ENCODE assay signal across 8 cellular contexts in genomic region chr5:150487199-150488061, GRCh38. TPM values are rescaled to one million over a fixed set of nuclear protein-coding genes. Genes with fewer than 3 reads are reported as not detected.
DNase-seq lines count a peak whose midpoint lies in the region; FAIRE-seq and TF ChIP-seq lines count a peak whose summit lies in the region.

No MANE protein-coding gene starts in this region.

- H3K27me3 Mint-ChIP-seq in activated T-cell treated with anti-CD3 and anti-CD28 coated beads, Interleukin-2, amount 50 U/mL, for 24 hours: peaks cover 14% of the 10 kb centered on the region
- H3K27me3 Mint-ChIP-seq in astrocyte (ENCODE audit: low read depth, unreplicated experiment): no peaks in the 10 kb centered on the region

- no peak for TF ChIP-seq CTCF in astrocyte (IDR thresholded peaks at IDR 0.05; ENCODE audit: insufficient read depth, low read depth, low read length)

- H3K4me1 Mint-ChIP-seq in activated T-cell treated with anti-CD3 and anti-CD28 coated beads, Interleukin-2, amount 50 U/mL, for 24 hours (ENCODE audit: low read depth): peaks cover 11% of the 10 kb centered on the region
- H3K4me1 Mint-ChIP-seq in astrocyte (ENCODE audit: low read depth, unreplicated experiment): peaks cover 63% of the 10 kb centered on the region

- peaks cover 54% of the 10 kb centered on the region for H4K20me1 ChIP-seq in astrocyte (ENCODE audit: insufficient read depth, low read length)

- DNase-seq in activated T-cell treated with anti-CD3 and anti-CD28 coated beads, Interleukin-2, amount 50 U/mL, for 24 hours: no peak
- DNase-seq in activated T-cell treated with anti-CD3 and anti-CD28 coated beads for 4 hours (no peak), NCI-H446 treated with DMSO at 0.1 percent for 48 hours (lab: John Stamatoyannopoulos, UW) (peak; percentile 27), astrocyte (ENCODE audit: low read depth) (no peak), skeletal muscle cell (ENCODE audit: low read depth) (no peak), NCI-H1436 (lab: John Stamatoyannopoulos, UW) (no peak), NCI-H1048 (lab: John Stamatoyannopoulos, UW) (no peak)

- peak overlapping the region; percentile 96 for H3K4me2 ChIP-seq in astrocyte (ENCODE audit: low read length)

- H3K27me3 ChIP-seq in astrocyte (ENCODE audit: insufficient read depth, low read length) (no peaks in the 10 kb centered on the region), iPS-15b (ENCODE audit: control insufficient read depth, insufficient read depth, low read length) (no peaks in the 10 kb centered on the region)

- no peaks in the 10 kb centered on the region for H3K9me3 Mint-ChIP-seq in activated T-cell treated with anti-CD3 and anti-CD28 coated beads, Interleukin-2, amount 50 U/mL, for 24 hours
- H3K9me3 Mint-ChIP-seq in astrocyte (ENCODE audit: unreplicated experiment): no peaks in the 10 kb centered on the region

- H3K4me1 ChIP-seq in astrocyte (ENCODE audit: insufficient read depth, low read length) (peaks cover 62% of the 10 kb centered on the region), iPS-15b (ENCODE audit: control insufficient read depth, insufficient read depth, low read length) (peaks cover 39% of the 10 kb centered on the region)

- no peak for FAIRE-seq in astrocyte (lab: Jason Lieb, UNC)

- H3K9ac ChIP-seq in astrocyte (ENCODE audit: low read length) (peak overlapping the region; percentile 98), iPS-15b (ENCODE audit: low read depth, low read length) (no peak overlapping the region)

- H3K4me3 ChIP-seq in astrocyte (ENCODE audit: insufficient read depth, low read depth, low read length): peak overlapping the region; percentile 82
- H3K4me3 ChIP-seq in iPS-15b (ENCODE audit: low read depth, low read length): peak overlapping the region; percentile 75
- H3K4me3 ChIP-seq in skeletal muscle cell (ENCODE audit: low read depth, low read length): peak overlapping the region; percentile 86

- peak overlapping the region; percentile 95 for H3K27ac ChIP-seq in astrocyte (ENCODE audit: low read depth, low read length)

- no peak overlapping the region for H2AFZ ChIP-seq in astrocyte (ENCODE audit: low read depth, low read length)

- peak overlapping the region; percentile 67 for H3K4me3 Mint-ChIP-seq in activated T-cell treated with anti-CD3 and anti-CD28 coated beads, Interleukin-2, amount 50 U/mL, for 24 hours
- H3K4me3 Mint-ChIP-seq in astrocyte (ENCODE audit: unreplicated experiment): peak overlapping the region; percentile 87

- H3K36me3 ChIP-seq in astrocyte (ENCODE audit: insufficient read depth, low read length) (no peaks in the 10 kb centered on the region), iPS-15b (ENCODE audit: control insufficient read depth, insufficient read depth, low read length) (peaks cover 7% of the 10 kb centered on the region)

- no peaks in the 10 kb centered on the region for H3K36me3 Mint-ChIP-seq in activated T-cell treated with anti-CD3 and anti-CD28 coated beads, Interleukin-2, amount 50 U/mL, for 24 hours (ENCODE audit: low read depth)
- peaks cover 13% of the 10 kb centered on the region for H3K36me3 Mint-ChIP-seq in astrocyte (ENCODE audit: low read depth, unreplicated experiment)

- H3K9me3 ChIP-seq in astrocyte (ENCODE audit: insufficient read depth, low read depth, low read length) (no peaks in the 10 kb centered on the region), iPS-15b (ENCODE audit: control insufficient read depth, insufficient read depth, low read length) (no peaks in the 10 kb centered on the region)

- peaks cover 80% of the 10 kb centered on the region for H3K79me2 ChIP-seq in astrocyte (ENCODE audit: insufficient read depth, low read length)

- peak overlapping the region; percentile 32 for H3K27ac Mint-ChIP-seq in activated T-cell treated with anti-CD3 and anti-CD28 coated beads, Interleukin-2, amount 50 U/mL, for 24 hours
- peak overlapping the region; percentile 77 for H3K27ac Mint-ChIP-seq in astrocyte (ENCODE audit: unreplicated experiment)

RNA-seq across cellular contexts. Expression of gene NDST1, which starts 20.5 kb away (rescaled TPM):
- 293 and 321 TPM in 2 replicates for total RNA-seq in astrocyte

RNA-seq across cellular contexts. Expression of gene RPS14, which starts 37.9 kb away (rescaled TPM):
- total RNA-seq in astrocyte: 1,823 and 2,054 TPM in 2 replicates
